8 cellular contexts compared by ENCODE assay signal in genomic region chr9:128558431-128559310, GRCh38. TPM values are rescaled to one million over a fixed set of nuclear protein-coding genes. Genes with fewer than 3 reads are reported as not detected.
DNase-seq lines count a peak whose midpoint lies in the region; ATAC-seq and TF ChIP-seq lines count a peak whose summit lies in the region.

No MANE protein-coding gene starts in this region.

- H3K27me3 ChIP-seq in BJ (ENCODE audit: control insufficient read depth, insufficient read depth, low read length) (no peaks in the 10 kb centered on the region), HUES6 (ENCODE audit: control insufficient read depth, insufficient read depth, low read length) (no peaks in the 10 kb centered on the region), ascending aorta (no peaks in the 10 kb centered on the region), right atrium auricular region (no peaks in the 10 kb centered on the region)

- POLR2A ChIA-PET in BJ (lab: Charles Lee) = no interaction called here

- no peaks in the 10 kb centered on the region for H3K9me3 ChIP-seq in HUES6 (ENCODE audit: control insufficient read depth, insufficient read depth, low read depth, low read length)
- H3K9me3 ChIP-seq in ascending aorta = no peaks in the 10 kb centered on the region
- H3K9me3 ChIP-seq in right atrium auricular region = no peaks in the 10 kb centered on the region

- H3K4me1 ChIP-seq in HUES6 (ENCODE audit: control insufficient read depth, insufficient read depth, low read length) (peaks cover 44% of the 10 kb centered on the region), ascending aorta (peaks cover 13 to 60% of the 10 kb centered on the region in 2 donors), right atrium auricular region (peaks cover 0 to 86% of the 10 kb centered on the region in 2 donors)

- H3K9ac ChIP-seq in HUES6 (ENCODE audit: low read length) = peak overlapping the region; percentile 8

- no peak overlapping the region; the same call in 1 of the 2 replicates for H3K27ac ChIP-seq in HUES6 (ENCODE audit: low read depth, low read length)
- H3K27ac ChIP-seq in ascending aorta = peak overlapping the region; percentile 55 to 67
- H3K27ac ChIP-seq in right atrium auricular region = peak overlapping the region; percentile 76 to 82

- DNase-seq in BJ (ENCODE audit: low read depth) (peak; percentile 54), SK-MEL-5 (ENCODE audit: low read depth, low spot score) (peak; percentile 98), ascending aorta (ENCODE audit: low spot score in 2 of 2) (peak; percentile 52 to 90), right atrium auricular region (ENCODE audit: low spot score) (peak; percentile 89), retinal pigment epithelial cell (ENCODE audit: low read depth) (peak; percentile 89)

- no peak for TF ChIP-seq CTCF in BJ (IDR thresholded peaks at IDR 0.05; ENCODE audit: insufficient read depth, low read depth, low read length)
- no peak for TF ChIP-seq CTCF in ascending aorta (IDR thresholded peaks at IDR 0.05)
- no peak for TF ChIP-seq CTCF in right atrium auricular region (IDR thresholded peaks at IDR 0.05)
- no peak for TF ChIP-seq CTCF in retinal pigment epithelial cell (conservative IDR thresholded peaks at IDR 0.05; ENCODE audit: low read depth, low read length)

- intact Hi-C loops in ascending aorta (cut with DNase I) = no loop called here

- CTCF ChIA-PET in BJ (lab: Yijun Ruan, JAX) = interaction anchor here (0.6 to 1.4 kb wide), 3 partner anchors 10 to 74 kb away, joined by 3 read pairs; no protein-coding TSS in a partner anchor

- H3K4me3 ChIP-seq in BJ (ENCODE audit: low read depth, low read length) (peak overlapping the region; percentile 12; the same call in 1 of the 2 replicates), HUES6 (ENCODE audit: low read depth, low read length) (no peak overlapping the region; the same call in 1 of the 2 replicates), ascending aorta (peak overlapping the region; percentile 34 to 45), right atrium auricular region (peak overlapping the region in 1 of 2 donors; percentile 9), retinal pigment epithelial cell (ENCODE audit: low read length) (peak overlapping the region; percentile 22)

- H3K36me3 ChIP-seq in BJ (ENCODE audit: control insufficient read depth, insufficient read depth, low read length) (peaks cover 5% of the 10 kb centered on the region; the same call in 1 of the 2 replicates), HUES6 (ENCODE audit: control insufficient read depth, insufficient read depth, low read length) (no peaks in the 10 kb centered on the region; the same call in 1 of the 2 replicates), ascending aorta (peaks cover 0 to 4% of the 10 kb centered on the region in 2 donors), right atrium auricular region (peaks cover 5% of the 10 kb centered on the region)

- ATAC-seq in GM19397 (IDR thresholded peaks at IDR 0.05; ENCODE audit: unreplicated experiment) (peak; percentile 55), GM21526 (IDR thresholded peaks at IDR 0.05; ENCODE audit: low FRiP score, unreplicated experiment) (no peak)

- in situ Hi-C loops in SK-MEL-5 (cut with HindIII; ENCODE audit: low pct_unique_long_range_greater_than_20kb, low sequenced_read_pairs) = no loop called here

RNA-seq across cellular contexts. Expression of gene SPTAN1, which starts 6.3 kb away (rescaled TPM):
- 201 and 317 TPM in 2 replicates for polyA plus RNA-seq in BJ (2011; rRNA removed)
- 561 and 622 TPM in 2 replicates for polyA minus RNA-seq in BJ (2011; rRNA and poly(A)+ RNA removed)
- total RNA-seq in SK-MEL-5 (2014; rRNA removed; shearing (Covaris generic)) = 91.4 and 114 TPM in 2 replicates
- 95.4 and 113 TPM in 2 replicates for polyA plus RNA-seq in SK-MEL-5 (2015; cell fraction: cytosol; rRNA removed)
- 193 and 225 TPM in 2 replicates for polyA plus RNA-seq in SK-MEL-5 (2015; cell fraction: nucleus; rRNA removed)
- total RNA-seq in ascending aorta (687 TPM), right atrium auricular region (100 to 1,000 TPM; 233 to 270 TPM)

RNA-seq across cellular contexts. Expression of gene GLE1, which starts 54.2 kb away (rescaled TPM):
- 22.0 and 25.0 TPM in 2 replicates for polyA plus RNA-seq in BJ (2011; rRNA removed)
- 15.7 and 23.0 TPM in 2 replicates for polyA minus RNA-seq in BJ (2011; rRNA and poly(A)+ RNA removed)
- 42.2 and 43.3 TPM in 2 replicates for total RNA-seq in SK-MEL-5 (2014; rRNA removed; shearing (Covaris generic))
- polyA plus RNA-seq in SK-MEL-5 (2015; cell fraction: cytosol; rRNA removed) = 31.2 and 40.8 TPM in 2 replicates
- polyA plus RNA-seq in SK-MEL-5 (2015; cell fraction: nucleus; rRNA removed) = 21.8 and 23.2 TPM in 2 replicates
- total RNA-seq in ascending aorta (6.3 TPM), right atrium auricular region (10 to 100 TPM; 14.4 to 18.1 TPM)
